ENCODE assay signal across 2 cellular contexts in the genomic region with DNA sequence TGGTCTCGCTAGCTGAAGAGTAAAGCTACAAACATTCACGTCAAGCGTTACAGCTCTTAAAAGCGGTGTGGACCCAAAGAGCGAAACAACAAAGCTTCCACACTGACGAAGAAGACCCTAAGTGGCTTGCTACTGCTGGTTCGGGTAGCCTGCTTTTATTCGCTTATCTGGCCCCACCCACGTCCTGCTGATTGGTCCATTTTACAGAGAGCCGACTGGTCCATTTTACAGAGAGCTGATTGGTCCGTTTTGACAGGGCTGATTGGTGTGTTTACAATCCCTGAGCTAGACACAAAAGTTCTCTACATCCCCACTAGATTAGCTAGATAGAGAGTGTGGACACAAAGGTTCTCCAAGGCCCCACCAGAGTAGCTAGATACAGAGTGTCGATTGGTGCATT.
TF ChIP-seq lines count a peak whose summit lies in the region.

No MANE protein-coding gene starts in this region.

TF ChIP-seq in WTC11, 78 proteins besides CTCF, POLR2A, EP300 and RAD21:
- peak; percentile 59 for TF ChIP-seq NFYB (CRISPR knock-in tag; conservative IDR thresholded peaks at IDR 0.05; ENCODE audit: low read depth)
TF ChIP-seq in WTC11: peak in this region for 1; not testable (repeated sequence) for 77.

TF ChIP-seq in K562, 482 proteins besides CTCF, POLR2A, EP300 and RAD21:
- TF ChIP-seq NFYB (IDR thresholded peaks at IDR 0.05; ENCODE audit: extremely low read depth, insufficient read length) = peak; percentile 81
